1 cellular context compared by ENCODE assay signal in genomic region chr2:120546077-120546864, GRCh38.
TF ChIP-seq lines count a peak whose summit lies in the region.

No MANE protein-coding gene starts in this region.

TF ChIP-seq in HepG2, 621 proteins besides CTCF, POLR2A, EP300 and RAD21 (continued from another document and continues in another):
- TF ChIP-seq TIGD3 (CRISPR knock-in tag; IDR thresholded peaks at IDR 0.05; ENCODE audit: borderline replicate concordance) (peak; percentile 34; the same call in 1 of the 2 replicates), ZNF605 (CRISPR knock-in tag; IDR thresholded peaks at IDR 0.05) (peak; percentile 95), YEATS2 (CRISPR knock-in tag; IDR thresholded peaks at IDR 0.05; ENCODE audit: borderline replicate concordance) (no peak; the same call in 1 of the 2 replicates), ESRRA (CRISPR knock-in tag; IDR thresholded peaks at IDR 0.05; ENCODE audit: low read depth) (peak; percentile 70), MATR3 (CRISPR knock-in tag; IDR thresholded peaks at IDR 0.05) (no peak), PREB (CRISPR knock-in tag; IDR thresholded peaks at IDR 0.05) (0 out of 2 replicates have a peak, but pooled peaks have one; percentile 83), ZFP91 (CRISPR knock-in tag; IDR thresholded peaks at IDR 0.05; ENCODE audit: borderline replicate concordance) (peak; percentile 94), ZNF362 (CRISPR knock-in tag; IDR thresholded peaks at IDR 0.05; ENCODE audit: borderline replicate concordance) (peak; percentile 70; the same call in 1 of the 2 replicates), ZBTB20 (CRISPR knock-in tag; IDR thresholded peaks at IDR 0.05; ENCODE audit: borderline replicate concordance, low read depth) (0 out of 2 replicates have a peak, but pooled peaks have one; percentile 79), ZNF205 (CRISPR knock-in tag; IDR thresholded peaks at IDR 0.05) (no peak), ZNF776 (CRISPR knock-in tag; IDR thresholded peaks at IDR 0.05) (peak; percentile 77), ZNF234 (CRISPR knock-in tag; conservative IDR thresholded peaks at IDR 0.05) (no peak; the same call in 1 of the 2 replicates), KLF16 (CRISPR knock-in tag; IDR thresholded peaks at IDR 0.05) (peak in 1 of 2 experiments; percentile 59; a peak in 1 of 4 replicates), SSRP1 (CRISPR knock-in tag; IDR thresholded peaks at IDR 0.05) (peak; percentile 93), MLX (CRISPR knock-in tag; IDR thresholded peaks at IDR 0.05) (peak; percentile 74; the same call in 1 of the 2 replicates), PBX2 (CRISPR knock-in tag; IDR thresholded peaks at IDR 0.05) (peak; percentile 62), SALL1 (CRISPR knock-in tag; IDR thresholded peaks at IDR 0.05) (peak; percentile 98), XRCC5 (optimal IDR thresholded peaks at IDR 0.05; ENCODE audit: low read length) (peak; percentile 83), SAFB2 (CRISPR knock-in tag; IDR thresholded peaks at IDR 0.05; ENCODE audit: borderline replicate concordance, low read depth) (peak; percentile 92; the same call in 1 of the 2 replicates), ZNF629 (CRISPR knock-in tag; conservative IDR thresholded peaks at IDR 0.05) (peak; percentile 30; the same call in 1 of the 2 replicates), CBX1 (IDR thresholded peaks at IDR 0.05; ENCODE audit: low read depth) (peak; percentile 41), KMT2B (CRISPR knock-in tag; IDR thresholded peaks at IDR 0.05) (peak; percentile 60; the same call in 1 of the 2 replicates), YEATS4 (CRISPR knock-in tag; IDR thresholded peaks at IDR 0.05; ENCODE audit: borderline replicate concordance) (peak; percentile 48; the same call in 1 of the 2 replicates), ZNF576 (CRISPR knock-in tag; IDR thresholded peaks at IDR 0.05) (peak; percentile 72; the same call in 1 of the 2 replicates), ZBED4 (CRISPR knock-in tag; IDR thresholded peaks at IDR 0.05; ENCODE audit: borderline replicate concordance) (peak; percentile 70; the same call in 1 of the 2 replicates), ZNF652 (CRISPR knock-in tag; IDR thresholded peaks at IDR 0.05; ENCODE audit: borderline replicate concordance, low read depth) (no peak), MAF1 (CRISPR knock-in tag; IDR thresholded peaks at IDR 0.05; ENCODE audit: borderline replicate concordance) (peak; percentile 59; the same call in 1 of the 2 replicates), SNRNP70 (IDR thresholded peaks at IDR 0.05; ENCODE audit: low read depth, low read length) (no peak), NCOR1 (IDR thresholded peaks at IDR 0.05; ENCODE audit: borderline replicate concordance, low read length) (peak; percentile 74), ZNF142 (CRISPR knock-in tag; IDR thresholded peaks at IDR 0.05) (peak; percentile 77; the same call in 1 of the 2 replicates), NFKB2 (CRISPR knock-in tag; IDR thresholded peaks at IDR 0.05; ENCODE audit: borderline replicate concordance) (peak; percentile 97), ZNF777 (CRISPR knock-in tag; IDR thresholded peaks at IDR 0.05) (0 out of 2 replicates have a peak, but pooled peaks have one; percentile 62), FOXO1 (CRISPR knock-in tag; IDR thresholded peaks at IDR 0.05) (peak; percentile 86), TSC22D2 (CRISPR knock-in tag; IDR thresholded peaks at IDR 0.05; ENCODE audit: borderline replicate concordance) (no peak), ATF5 (CRISPR knock-in tag; IDR thresholded peaks at IDR 0.05; ENCODE audit: low read depth) (peak; percentile 78; the same call in 1 of the 2 replicates), NFATC3 (CRISPR knock-in tag; IDR thresholded peaks at IDR 0.05) (no peak), MAFK (conservative IDR thresholded peaks at IDR 0.05 in 1 of 2, IDR thresholded peaks at IDR 0.05 in 1 of 2; ENCODE audit: low read length in 2 of 2) (peak; percentile 16 to 84; a peak in 2 of 4 replicates), WIZ (CRISPR knock-in tag; IDR thresholded peaks at IDR 0.05) (peak; percentile 84; the same call in 1 of the 2 replicates), RBM39 (IDR thresholded peaks at IDR 0.05; ENCODE audit: low read depth, low read length, poor library complexity, severe bottlenecking) (no peak), ZNF20 (CRISPR knock-in tag; IDR thresholded peaks at IDR 0.05) (0 out of 2 replicates have a peak, but pooled peaks have one; percentile 62), JUN (CRISPR knock-in tag; IDR thresholded peaks at IDR 0.05) (peak; percentile 95), RFX1 (IDR thresholded peaks at IDR 0.05) (no peak), CBX2 (IDR thresholded peaks at IDR 0.05; ENCODE audit: low read depth, low read length) (no peak), CBX2 (CRISPR knock-in tag; IDR thresholded peaks at IDR 0.05; ENCODE audit: low read depth) (0 out of 2 replicates have a peak, but pooled peaks have one; percentile 61), ZNF501 (CRISPR knock-in tag; IDR thresholded peaks at IDR 0.05) (peak; percentile 90), ARID2 (CRISPR knock-in tag; IDR thresholded peaks at IDR 0.05; ENCODE audit: borderline replicate concordance) (peak; percentile 74; the same call in 1 of the 2 replicates)
